8 cellular contexts compared by ENCODE assay signal in genomic region chr20:63635431-63636141, GRCh38. TPM values are rescaled to one million over a fixed set of nuclear protein-coding genes. Genes with fewer than 3 reads are reported as not detected.
DNase-seq lines count a peak whose midpoint lies in the region; ATAC-seq and TF ChIP-seq lines count a peak whose summit lies in the region.

No MANE protein-coding gene starts in this region.

- peaks cover 8% of the 10 kb centered on the region for H3K36me3 Mint-ChIP-seq in T-cell
- no peaks in the 10 kb centered on the region for H3K36me3 Mint-ChIP-seq in activated naive CD4-positive, alpha-beta T cell treated with anti-CD3 and anti-CD28 coated beads, Interleukin-2, amount 50 U/mL, for 24 hours

- H3K4me3 Mint-ChIP-seq in T-cell: peak overlapping the region; percentile 73 to 77 (median 74)
- peak overlapping the region; percentile 80 for H3K4me3 Mint-ChIP-seq in activated naive CD4-positive, alpha-beta T cell treated with anti-CD3 and anti-CD28 coated beads, Interleukin-2, amount 50 U/mL, for 24 hours

- peak overlapping the region; percentile 96 to 99 for H3K27ac Mint-ChIP-seq in T-cell
- H3K27ac Mint-ChIP-seq in activated naive CD4-positive, alpha-beta T cell treated with anti-CD3 and anti-CD28 coated beads, Interleukin-2, amount 50 U/mL, for 24 hours: peak overlapping the region; percentile 84

- peak; percentile 65 to 91 (median 78) for DNase-seq in T-cell
- peak in 2 of 3 donors; percentile 49 to 52 for DNase-seq in stimulated activated CD4-positive, alpha-beta T cell treated with anti-CD3 and anti-CD28 coated beads, TNF-alpha, amount 100 ng/mL, for 1 hour (ENCODE audit: low read depth in 3 of 3, low spot score in 1 of 3)
- no peak for DNase-seq in erythroblast (lab: John Stamatoyannopoulos, UW)
- DNase-seq in NCI-H2029 (lab: John Stamatoyannopoulos, UW): no peak
- no peak for DNase-seq in Right ventricle myocardium inferior (ENCODE audit: missing footprints)

- POLR2A ChIA-PET in T-cell (lab: Charles Lee): no interaction called here

- no peaks in the 10 kb centered on the region for H3K27me3 Mint-ChIP-seq in T-cell
- H3K27me3 Mint-ChIP-seq in activated naive CD4-positive, alpha-beta T cell treated with anti-CD3 and anti-CD28 coated beads, Interleukin-2, amount 50 U/mL, for 24 hours: no peaks in the 10 kb centered on the region

- no peak for TF ChIP-seq POLR2A in erythroblast (IDR thresholded peaks at IDR 0.05; ENCODE audit: low read length)

- CTCF ChIA-PET in T-cell (lab: Charles Lee): interaction anchor here in 1 of 2 donors (0.8 kb wide), 3 partner anchors 9 to 97 kb away, joined by 3 to 4 read pairs (median 3); partner anchors contain the start of genes GMEB2 and RTEL1

- ATAC-seq in GM21423 (IDR thresholded peaks at IDR 0.05; ENCODE audit: unreplicated experiment) (peak; percentile 39), T-cell (replicated peaks in 1 of 4) (peak; percentile 62 to 74 (median 68)), HG03039 (IDR thresholded peaks at IDR 0.05; ENCODE audit: unreplicated experiment) (no peak), Right ventricle myocardium inferior (no peak)

- peaks cover 67 to 78% (median 73%) of the 10 kb centered on the region in 3 donors for H3K4me1 Mint-ChIP-seq in T-cell
- peaks cover 74% of the 10 kb centered on the region for H3K4me1 Mint-ChIP-seq in activated naive CD4-positive, alpha-beta T cell treated with anti-CD3 and anti-CD28 coated beads, Interleukin-2, amount 50 U/mL, for 24 hours

- H3K9me3 Mint-ChIP-seq in T-cell: no peaks in the 10 kb centered on the region
- H3K9me3 Mint-ChIP-seq in activated naive CD4-positive, alpha-beta T cell treated with anti-CD3 and anti-CD28 coated beads, Interleukin-2, amount 50 U/mL, for 24 hours: no peaks in the 10 kb centered on the region

- intact Hi-C loops in Right ventricle myocardium inferior (cut with DNase I): no loop called here

RNA-seq across cellular contexts. Expression of gene GMEB2, which starts 8.7 kb away (rescaled TPM):
- total RNA-seq in T-cell (10 to 100 TPM; 20.7 to 30.3 (median 29.0) TPM), Right ventricle myocardium inferior (6.1 TPM)

RNA-seq across cellular contexts. Expression of gene STMN3, which starts 17.6 kb away (rescaled TPM):
- total RNA-seq in T-cell (100 to 1,000 TPM in 3 of 5 donors, 10 to 100 TPM in 2; 92.9 to 121 (median 107) TPM), Right ventricle myocardium inferior (7.1 TPM)

RNA-seq across cellular contexts. Expression of gene RTEL1, which starts 22.5 kb away (rescaled TPM):
- total RNA-seq in T-cell: 10 to 100 TPM; 30.7 to 41.6 (median 36.8) TPM
- total RNA-seq in Right ventricle myocardium inferior: 9.0 TPM

Comparison
In these comparisons a context has a peak if more than half of its experiments do, and no peak if none do; other contexts are left out.
1. ATAC-seq: peak in GM21423 (single experiment) and T-cell (4 of 4); none in HG03039 (single experiment) and Right ventricle myocardium inferior (single experiment).
2. DNase-seq: peak in T-cell (34 of 34) and stimulated activated CD4-positive, alpha-beta T cell treated with anti-CD3 and anti-CD28 coated beads, TNF-alpha, amount 100 ng/mL, for 1 hour (2 of 3); none in erythroblast (0 of 2), NCI-H2029 (single experiment) and Right ventricle myocardium inferior (single experiment).
3. RNA of gene STMN3, which starts 17.6 kb away (total RNA-seq): 92.9 to 121 TPM in T-cell; 7.1 TPM in Right ventricle myocardium inferior (single experiment); every median in the first group is over 10 times any median in the second.